26 cellular contexts compared by ENCODE assay signal in the genomic region with DNA sequence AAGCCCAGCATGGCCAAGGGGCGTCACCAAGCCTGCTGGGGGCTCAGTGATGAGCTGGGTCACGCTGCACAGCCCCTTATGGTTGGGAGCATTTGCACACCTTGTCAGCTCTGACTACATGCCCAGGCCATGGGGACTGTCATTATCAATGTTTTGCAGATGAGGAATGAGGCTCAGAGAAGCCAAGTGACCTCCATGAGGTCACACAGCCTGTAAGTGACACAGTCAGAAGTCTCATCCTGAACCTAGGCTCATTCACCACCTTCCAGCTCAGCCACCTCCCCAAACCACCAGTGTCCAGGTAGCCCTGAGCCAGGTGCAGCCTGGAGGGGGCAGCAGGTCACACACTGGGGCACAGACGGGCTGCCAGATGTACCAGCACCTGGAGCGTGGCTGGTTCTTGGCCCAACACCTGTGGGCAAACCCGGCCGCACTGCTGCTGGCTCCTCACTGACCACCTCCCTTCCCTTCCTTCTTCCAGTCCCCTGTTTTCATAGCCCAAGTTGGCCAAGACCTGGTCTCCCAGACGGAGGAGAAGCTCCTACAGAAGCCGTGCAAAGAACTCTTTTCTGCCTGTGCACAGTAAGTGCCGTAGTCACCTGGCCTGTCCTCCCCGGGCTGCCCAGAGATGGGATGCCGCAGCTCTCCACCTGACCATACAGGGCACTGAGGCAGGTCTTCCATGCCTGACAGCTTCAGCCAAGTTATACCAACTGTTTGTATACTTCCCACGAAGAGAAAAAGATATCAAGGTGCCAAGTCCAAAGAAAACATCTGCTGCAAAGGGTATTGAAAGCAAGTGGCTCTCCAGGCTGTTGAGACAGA.
DNase-seq lines count a peak whose midpoint lies in the region; TF ChIP-seq lines count a peak whose summit lies in the region.
"Had no signal": no experiment of that assay in that cellular context is flagged by ENCODE, and none has a peak within 500 bp of the region (broad histone marks: within the 10 kb centered on the region; RNA-seq: fewer than 3 reads in every experiment).

No MANE protein-coding gene starts in this region.

- H3K18ac ChIP-seq in H9 (ENCODE audit: insufficient read length, low read depth, low read length) = no peak overlapping the region

- no peak overlapping the region for H2BK12ac ChIP-seq in H9 (ENCODE audit: insufficient read length, low read depth, low read length)

- intact Hi-C loops in left ventricle myocardium inferior (cut with micrococcal nuclease) = no loop called here

- H4K20me1 ChIP-seq in H9 (ENCODE audit: control insufficient read depth, insufficient read depth, insufficient read length) = no peaks in the 10 kb centered on the region

- no peak overlapping the region for H3K56ac ChIP-seq in H9 (ENCODE audit: insufficient read length, low read depth, low read length)

- H3K36me3 ChIP-seq in SJCRH30 = no peaks in the 10 kb centered on the region
- peaks cover 51% of the 10 kb centered on the region for H3K36me3 ChIP-seq in left ventricle myocardium inferior
- H3K36me3 ChIP-seq: transverse colon had no signal

- 0 out of 3 replicates have a peak, but pooled peaks have one; percentile 16 for TF ChIP-seq CTCF in H9 (conservative IDR thresholded peaks at IDR 0.05)
- TF ChIP-seq CTCF in left ventricle myocardium inferior (IDR thresholded peaks at IDR 0.05; ENCODE audit: borderline replicate concordance) = no peak
- no peak for TF ChIP-seq CTCF in progenitor cell of endocrine pancreas (IDR thresholded peaks at IDR 0.05; ENCODE audit: unreplicated experiment)

- H3K4me3 ChIP-seq in SJCRH30 = no peak overlapping the region
- no peak overlapping the region for H3K4me3 ChIP-seq in left ventricle myocardium inferior
- H3K4me3 ChIP-seq: dorsolateral prefrontal cortex, psoas muscle, transverse colon had no signal

- no peak overlapping the region for H3K9ac ChIP-seq in H9 (ENCODE audit: extremely low read depth, insufficient read length, low read length)

- H3K4me1 Mint-ChIP-seq in H9 (peaks cover 18 to 23% of the 10 kb centered on the region in 2 experiments), progenitor cell of endocrine pancreas (ENCODE audit: low read depth) (peaks cover 13% of the 10 kb centered on the region)
- H3K4me1 Mint-ChIP-seq: mesothelial cell of epicardium had no signal

- no peak overlapping the region for H4K5ac ChIP-seq in H9 (ENCODE audit: insufficient read length, low read depth, low read length)

- WGBS in H9 (ENCODE audit: extremely low coverage, insufficient read length, low lambda C conversion rate) = no CpG with 5 or more reads among the region's 12 CpGs

- H2AK5ac ChIP-seq in H9 (ENCODE audit: insufficient read length, low read length) = no peak overlapping the region

- H2AFZ ChIP-seq in H9 (ENCODE audit: low read length) = no peak overlapping the region

- H2BK15ac ChIP-seq in H9 (ENCODE audit: low read depth, low read length) = no peak overlapping the region

- no peaks in the 10 kb centered on the region for H3K79me1 ChIP-seq in H9 (ENCODE audit: insufficient read depth, low read depth, low read length, poor library complexity, severe bottlenecking)

- H3K14ac ChIP-seq in H9 (ENCODE audit: insufficient read depth, low read length) = no peak overlapping the region

- no peak overlapping the region for H3K4ac ChIP-seq in H9 (ENCODE audit: low read depth, low read length)

- no peaks in the 10 kb centered on the region for H3K23me2 ChIP-seq in H9 (ENCODE audit: insufficient read length, low read depth, low read length, poor library complexity, severe bottlenecking)

- H2BK20ac ChIP-seq in H9 (ENCODE audit: low read depth, low read length, poor library complexity, severe bottlenecking) = no peak overlapping the region

- H3K4me1 ChIP-seq in H9 (ENCODE audit: insufficient read depth, low read length) = no peaks in the 10 kb centered on the region
- H3K4me1 ChIP-seq in SJCRH30 = peaks cover 28% of the 10 kb centered on the region
- peaks cover 28% of the 10 kb centered on the region for H3K4me1 ChIP-seq in left ventricle myocardium inferior
- H3K4me1 ChIP-seq: psoas muscle, transverse colon had no signal

- no peak overlapping the region for H3T11ph ChIP-seq in H9 (ENCODE audit: low read length)

- no peaks in the 10 kb centered on the region for H3K27me3 ChIP-seq in H9 (ENCODE audit: insufficient read depth, low read length)
- no peaks in the 10 kb centered on the region for H3K27me3 ChIP-seq in SJCRH30
- no peaks in the 10 kb centered on the region for H3K27me3 ChIP-seq in left ventricle myocardium inferior (ENCODE audit: low read depth)
- H3K27me3 ChIP-seq: dorsolateral prefrontal cortex, neutrophil, transverse colon had no signal

- H3K27ac Mint-ChIP-seq in H9 (peak overlapping the region in 1 of 3 experiments; percentile 53; a peak in 3 of 7 replicates), progenitor cell of endocrine pancreas (peak overlapping the region; percentile 39)
- H3K27ac Mint-ChIP-seq: activated T-helper 2 cell treated with anti-CD3 and anti-CD28 coated beads, Interferon-gamma antibody, Interleukin-2, Interleukin-4, amounts not matched to agents 10 μg/mL and 5 μg/mL and 100 μg/mL, durations not matched to agents 14 hours and 24 hours and 36 hours; mesothelial cell of epicardium; T-helper 2 cell treated with Interferon-gamma antibody and Interleukin-4, amounts not matched to agents 5 μg/mL and 100 μg/mL, for 36 hours had no signal

- H3K9me3 ChIP-seq in H9 (ENCODE audit: control insufficient read depth, low read depth, low read length) (no peaks in the 10 kb centered on the region), SJCRH30 (replicated peaks) (no peaks in the 10 kb centered on the region), left ventricle myocardium inferior (replicated peaks) (no peaks in the 10 kb centered on the region)
- H3K9me3 ChIP-seq: neutrophil, psoas muscle, transverse colon had no signal

- no peak overlapping the region for H4K91ac ChIP-seq in H9 (ENCODE audit: insufficient read length, low read depth, low read length)

- no peak overlapping the region for H3K23ac ChIP-seq in H9 (ENCODE audit: insufficient read length, low read depth, low read length)

- DNase-seq in H9 = no peak
- no peak for DNase-seq in SJCRH30
- no peak for DNase-seq in left ventricle myocardium inferior
- DNase-seq in progenitor cell of endocrine pancreas (ENCODE audit: low spot score, unreplicated experiment) = no peak
- DNase-seq in foreskin melanocyte = no peak
- no peak for DNase-seq in NAMALWA (ENCODE audit: low spot score)
- DNase-seq in AG08396 (ENCODE audit: low spot score) = no peak
- DNase-seq: activated CD4-positive, alpha-beta T cell treated with anti-CD3 and anti-CD28 coated beads for 1 hour; activated naive CD4-positive, alpha-beta T cell treated with anti-CD3 and anti-CD28 coated beads, Interleukin-2, amount 50 U/mL, for 16 hours; amygdala; C1 segment of cervical spinal cord; DND-41; dorsolateral prefrontal cortex; GF-D8; KBM-7; NCI-H2029; NCI-H226; SIG-M5; stimulated activated CD4-positive, alpha-beta T cell treated with anti-CD3 and anti-CD28 coated beads, Interleukin-15, amount 100 ng/mL, for 24 hours; stimulated activated CD4-positive, alpha-beta T cell treated with anti-CD3 and anti-CD28 coated beads, Interleukin-4, amount 100 ng/mL, for 4 hours; transverse colon had no signal

- H2BK5ac ChIP-seq in H9 (ENCODE audit: insufficient read length, low read length) = no peak overlapping the region

- no peak overlapping the region for H3K27ac ChIP-seq in H9 (ENCODE audit: insufficient read length, low read depth, low read length)
- peak overlapping the region; percentile 86 for H3K27ac ChIP-seq in SJCRH30
- H3K27ac ChIP-seq in left ventricle myocardium inferior (replicated peaks) = peak overlapping the region; percentile 81
- H3K27ac ChIP-seq: dorsolateral prefrontal cortex, neutrophil, psoas muscle had no signal

- no peaks in the 10 kb centered on the region for H3K9me3 Mint-ChIP-seq in H9
- H3K9me3 Mint-ChIP-seq in progenitor cell of endocrine pancreas (ENCODE audit: low read depth) = no peaks in the 10 kb centered on the region
- H3K9me3 Mint-ChIP-seq: activated T-helper 2 cell treated with anti-CD3 and anti-CD28 coated beads, Interferon-gamma antibody, Interleukin-2, Interleukin-4, amounts not matched to agents 10 μg/mL and 5 μg/mL and 100 μg/mL, durations not matched to agents 14 hours and 24 hours and 36 hours; mesothelial cell of epicardium; T-helper 2 cell treated with Interferon-gamma antibody and Interleukin-4, amounts not matched to agents 5 μg/mL and 100 μg/mL, for 36 hours had no signal

- H2BK120ac ChIP-seq in H9 (ENCODE audit: low read depth, low read length, poor library complexity, severe bottlenecking) = no peak overlapping the region

- H4K8ac ChIP-seq in H9 (replicated peaks; ENCODE audit: insufficient read length, low read depth, low read length) = no peak overlapping the region

- no peaks in the 10 kb centered on the region for H3K79me2 ChIP-seq in H9 (ENCODE audit: insufficient read depth, low read length)

- no peak overlapping the region for H3K4me2 ChIP-seq in H9 (ENCODE audit: insufficient read depth, insufficient read length, low read length)

- H3K4me3 Mint-ChIP-seq in H9 (no peak overlapping the region), progenitor cell of endocrine pancreas (ENCODE audit: low read depth) (no peak overlapping the region)
- H3K4me3 Mint-ChIP-seq: mesothelial cell of epicardium; T-helper 2 cell treated with Interferon-gamma antibody and Interleukin-4, amounts not matched to agents 5 μg/mL and 100 μg/mL, for 36 hours had no signal

- peaks cover 1% of the 10 kb centered on the region; the same call in 1 of the 2 replicates for H3K27me3 Mint-ChIP-seq in H9 (ENCODE audit: low read depth)
- no peaks in the 10 kb centered on the region for H3K27me3 Mint-ChIP-seq in progenitor cell of endocrine pancreas

- no peaks in the 10 kb centered on the region for H3K36me3 Mint-ChIP-seq in H9 (ENCODE audit: insufficient read depth in 1 of 3, low read depth in 3 of 3)
- H3K36me3 Mint-ChIP-seq in progenitor cell of endocrine pancreas (ENCODE audit: insufficient read depth) = peaks cover 3% of the 10 kb centered on the region
- H3K36me3 Mint-ChIP-seq: mesothelial cell of epicardium had no signal
